In genomic region chr12:71838661-71839060, GRCh38 we compare ENCODE assay signal across 8 cellular contexts. TPM values are rescaled to one million over a fixed set of nuclear protein-coding genes. Genes with fewer than 3 reads are reported as not detected.
DNase-seq lines count a peak whose midpoint lies in the region; ATAC-seq and TF ChIP-seq lines count a peak whose summit lies in the region.

No MANE protein-coding gene starts in this region.

- H3K14ac ChIP-seq in neuronal stem cell (ENCODE audit: low read length), result no peak overlapping the region

- H3K9ac ChIP-seq in BLaER1, result peak overlapping the region; percentile 81; the same call in 1 of the 2 replicates
- H3K9ac ChIP-seq in neuronal stem cell (ENCODE audit: low read depth, low read length, poor library complexity), result no peak overlapping the region

- TF ChIP-seq CTCF in NB4 (IDR thresholded peaks at IDR 0.05; ENCODE audit: low read depth, low read length) (no peak), coronary artery (IDR thresholded peaks at IDR 0.05) (no peak)

- no peak for ATAC-seq in HG03108 (IDR thresholded peaks at IDR 0.05; ENCODE audit: unreplicated experiment)
- ATAC-seq in HG03520 (IDR thresholded peaks at IDR 0.05; ENCODE audit: unreplicated experiment), result no peak

- H3K27me3 ChIP-seq in BLaER1 (no peaks in the 10 kb centered on the region), neuronal stem cell (ENCODE audit: control insufficient read depth in 3 of 3, insufficient read depth in 3 of 3, low read depth in 1 of 3, low read length in 3 of 3) (no peaks in the 10 kb centered on the region)

- H2AFZ ChIP-seq in neuronal stem cell (ENCODE audit: low read length), result peak overlapping the region; percentile 95

- no peak overlapping the region for H3K23ac ChIP-seq in neuronal stem cell (ENCODE audit: low read depth, low read length, poor library complexity)

- H3K27ac ChIP-seq in BLaER1 (peak overlapping the region; percentile 81), coronary artery (peak overlapping the region; percentile 95 to 98), neuronal stem cell (replicated peaks; ENCODE audit: low read length) (no peak overlapping the region)

- H3K4me3 ChIP-seq in BLaER1 (peak overlapping the region; percentile 76), NB4 (ENCODE audit: low read depth, low read length) (peak overlapping the region; percentile 98), coronary artery (peak overlapping the region; percentile 86), neuronal stem cell (ENCODE audit: low read length in 2 of 2) (no peak overlapping the region)

- no peak overlapping the region for H2BK15ac ChIP-seq in neuronal stem cell (ENCODE audit: low read length)

- H2AK5ac ChIP-seq in neuronal stem cell (ENCODE audit: low read depth, low read length), result no peak overlapping the region

- no peak overlapping the region for H3K4ac ChIP-seq in neuronal stem cell (ENCODE audit: low read length)

- H3K36me3 ChIP-seq in BLaER1 (peaks cover 11% of the 10 kb centered on the region; the same call in 1 of the 2 replicates), neuronal stem cell (replicated peaks in 1 of 2; ENCODE audit: control insufficient read depth in 2 of 2, insufficient read depth in 2 of 2, low read length in 2 of 2) (peaks cover 0 to 13% of the 10 kb centered on the region in 2 donors)

- H3K4me1 ChIP-seq in BLaER1 (peaks cover 26% of the 10 kb centered on the region), neuronal stem cell (ENCODE audit: control insufficient read depth in 2 of 2, insufficient read depth in 1 of 2, low read depth in 1 of 2, low read length in 2 of 2) (peaks cover 4 to 7% of the 10 kb centered on the region in 2 donors)

- peaks cover 34% of the 10 kb centered on the region for H4K20me1 ChIP-seq in BLaER1

- no peak overlapping the region for H4K91ac ChIP-seq in neuronal stem cell (ENCODE audit: low read depth, low read length, poor library complexity)

- H3K9me3 ChIP-seq in BLaER1, result no peaks in the 10 kb centered on the region
- H3K9me3 ChIP-seq in neuronal stem cell (replicated peaks in 1 of 2; ENCODE audit: control insufficient read depth in 2 of 2, insufficient read depth in 1 of 2, low read depth in 1 of 2, low read length in 2 of 2), result no peaks in the 10 kb centered on the region

- H4K8ac ChIP-seq in neuronal stem cell (ENCODE audit: low read depth, low read length), result no peak overlapping the region

- H3K79me1 ChIP-seq in neuronal stem cell (ENCODE audit: low read depth, low read length), result no peaks in the 10 kb centered on the region

- no peak for TF ChIP-seq POLR2A in NB4 (IDR thresholded peaks at IDR 0.05; ENCODE audit: extremely low read depth, insufficient read length)

- H2BK120ac ChIP-seq in neuronal stem cell (ENCODE audit: low read depth, low read length), result no peak overlapping the region

- WGBS in neuronal stem cell (ENCODE audit: extremely low coverage in 2 of 2, insufficient read length in 2 of 2, insufficient replicate concordance in 1 of 2), 2 donors, result no CpG with 5 or more reads among the region's 6 CpGs

- H3K4me2 ChIP-seq in BLaER1 (peak overlapping the region; percentile 87), neuronal stem cell (ENCODE audit: insufficient read depth, low read length, poor library complexity, severe bottlenecking) (no peak overlapping the region)

- no peak overlapping the region for H2BK5ac ChIP-seq in neuronal stem cell (ENCODE audit: low read length)

- H3K18ac ChIP-seq in neuronal stem cell (ENCODE audit: low read length), result no peak overlapping the region

- DNase-seq in NB4 (ENCODE audit: low read depth) (no peak), coronary artery (ENCODE audit: low spot score) (no peak), neuronal stem cell (ENCODE audit: low spot score) (no peak), DMS79 (lab: John Stamatoyannopoulos, UW) (no peak)
- DNase-seq in stimulated activated naive CD4-positive, alpha-beta T cell treated with Interleukin-2 at 50 U/mL for 16 hours (lab: John Stamatoyannopoulos, UW), result no peak

- no peak overlapping the region for H2BK12ac ChIP-seq in neuronal stem cell (ENCODE audit: low read length)

RNA-seq across cellular contexts. Expression of gene TBC1D15, which starts 0.9 kb away (rescaled TPM):
- polyA plus RNA-seq in neuronal stem cell (2013, experiment 1 of 2), result 26.4 TPM
- 26.6 TPM for polyA plus RNA-seq in neuronal stem cell (2013, experiment 2 of 2)

Comparison
In these comparisons a context has a peak if more than half of its experiments do, and no peak if none do; other contexts are left out.
1. H3K4me3 ChIP-seq: peak in BLaER1 (single experiment), NB4 (single experiment) and coronary artery (single experiment); none in neuronal stem cell (0 of 2).